ENCODE assay signal across 17 cellular contexts in genomic region chr12:90153827-90154226, GRCh38.
DNase-seq lines count a peak whose midpoint lies in the region; ATAC-seq and TF ChIP-seq lines count a peak whose summit lies in the region.
"Had no signal": no experiment of that assay in that cellular context is flagged by ENCODE, and none has a peak within 500 bp of the region (broad histone marks: within the 10 kb centered on the region; RNA-seq: fewer than 3 reads in every experiment).

No MANE protein-coding gene starts in this region.

- peaks cover 1% of the 10 kb centered on the region for H3K4me1 Mint-ChIP-seq in activated T-helper 2 cell treated with anti-CD3 and anti-CD28 coated beads, Interferon-gamma antibody, Interleukin-2, Interleukin-4, amounts not matched to agents 10 μg/mL and 5 μg/mL and 100 μg/mL, durations not matched to agents 14 hours and 24 hours and 36 hours (ENCODE audit: low read depth)
- no peaks in the 10 kb centered on the region for H3K4me1 Mint-ChIP-seq in activated naive CD4-positive, alpha-beta T cell treated with anti-CD3 and anti-CD28 coated beads, Interleukin-2, amount 10 ng/mL, durations not matched to agents 7 days and 5 days
- H3K4me1 Mint-ChIP-seq: B cell had no signal

- TF ChIP-seq POLR2A in esophagus muscularis mucosa (IDR thresholded peaks at IDR 0.05; ENCODE audit: low read depth), result no peak

- H3K27me3 Mint-ChIP-seq in activated T-helper 2 cell treated with anti-CD3 and anti-CD28 coated beads, Interferon-gamma antibody, Interleukin-2, Interleukin-4, amounts not matched to agents 10 μg/mL and 5 μg/mL and 100 μg/mL, durations not matched to agents 14 hours and 24 hours and 36 hours (ENCODE audit: low read depth), result no peaks in the 10 kb centered on the region
- no peaks in the 10 kb centered on the region for H3K27me3 Mint-ChIP-seq in activated naive CD4-positive, alpha-beta T cell treated with anti-CD3 and anti-CD28 coated beads, Interleukin-2, amount 10 ng/mL, durations not matched to agents 7 days and 5 days
- H3K27me3 Mint-ChIP-seq: CD4-positive, alpha-beta T cell had no signal

- intact Hi-C loops in activated T-helper 2 cell treated with anti-CD3 and anti-CD28 coated beads, Interferon-gamma antibody, Interleukin-2, Interleukin-4, amounts not matched to agents 10 μg/mL and 5 μg/mL and 100 μg/mL, durations not matched to agents 14 hours and 24 hours and 36 hours (cut with micrococcal nuclease), result no loop called here
- intact Hi-C loops in esophagus muscularis mucosa (cut with DNase I), result no loop called here

- H3K4me2 ChIP-seq in DND-41 (ENCODE audit: insufficient read depth, low read length) (peak overlapping the region; percentile 54), trophoblast cell (ENCODE audit: low read length) (no peak overlapping the region)
- H3K4me2 ChIP-seq: GM23338 had no signal

- no peak for TF ChIP-seq CTCF in DND-41 (IDR thresholded peaks at IDR 0.05; ENCODE audit: borderline replicate concordance, extremely low read depth, low read length, poor library complexity, severe bottlenecking)
- TF ChIP-seq CTCF in HL-60 (IDR thresholded peaks at IDR 0.05; ENCODE audit: insufficient read depth, low read length), result no peak
- no peak for TF ChIP-seq CTCF in esophagus muscularis mucosa (IDR thresholded peaks at IDR 0.05)

- H3K4me3 Mint-ChIP-seq in activated T-helper 2 cell treated with anti-CD3 and anti-CD28 coated beads, Interferon-gamma antibody, Interleukin-2, Interleukin-4, amounts not matched to agents 10 μg/mL and 5 μg/mL and 100 μg/mL, durations not matched to agents 14 hours and 24 hours and 36 hours (ENCODE audit: low read depth), result no peak overlapping the region
- H3K4me3 Mint-ChIP-seq in activated naive CD4-positive, alpha-beta T cell treated with anti-CD3 and anti-CD28 coated beads, Interleukin-2, amount 10 ng/mL, durations not matched to agents 7 days and 5 days, result no peak overlapping the region
- H3K4me3 Mint-ChIP-seq: B cell; CD4-positive, alpha-beta T cell; GM23338; HFFc6 had no signal

- no peak overlapping the region for H4K91ac ChIP-seq in trophoblast cell (ENCODE audit: low read depth, low read length)

- no peak overlapping the region for H2BK120ac ChIP-seq in trophoblast cell (ENCODE audit: insufficient read depth, low read length, poor library complexity)

- H3K27ac ChIP-seq in DND-41 (ENCODE audit: low read length) (peak overlapping the region; percentile 94), HL-60 (replicated peaks) (peak overlapping the region; percentile 43), SJCRH30 (peak overlapping the region; percentile 86), trophoblast cell (ENCODE audit: low read depth, low read length) (peak overlapping the region; percentile 9), esophagus muscularis mucosa (replicated peaks in 1 of 4) (no peak overlapping the region)
- H3K27ac ChIP-seq: C4-2B had no signal

- no CpG with 5 or more reads among the region's 5 CpGs for WGBS in trophoblast cell (ENCODE audit: extremely low coverage, insufficient coverage, insufficient read length)
- 95% methylated on average over 5 of the region's 5 CpGs for WGBS in esophagus muscularis mucosa

- H3K79me1 ChIP-seq in trophoblast cell (ENCODE audit: low read length), result peaks cover 10% of the 10 kb centered on the region

- H3K36me3 Mint-ChIP-seq in activated T-helper 2 cell treated with anti-CD3 and anti-CD28 coated beads, Interferon-gamma antibody, Interleukin-2, Interleukin-4, amounts not matched to agents 10 μg/mL and 5 μg/mL and 100 μg/mL, durations not matched to agents 14 hours and 24 hours and 36 hours (ENCODE audit: low read depth), result no peaks in the 10 kb centered on the region
- no peaks in the 10 kb centered on the region for H3K36me3 Mint-ChIP-seq in activated naive CD4-positive, alpha-beta T cell treated with anti-CD3 and anti-CD28 coated beads, Interleukin-2, amount 10 ng/mL, durations not matched to agents 7 days and 5 days

- H3K79me2 ChIP-seq in DND-41 (ENCODE audit: insufficient read depth, low read length) (no peaks in the 10 kb centered on the region), trophoblast cell (ENCODE audit: control insufficient read depth, insufficient read depth, low read length, poor library complexity) (no peaks in the 10 kb centered on the region)

- H3K23ac ChIP-seq in trophoblast cell (ENCODE audit: low read length), result no peak overlapping the region

- H2AK5ac ChIP-seq in trophoblast cell (ENCODE audit: low read length), result no peak overlapping the region

- H3K27ac Mint-ChIP-seq in activated T-helper 2 cell treated with anti-CD3 and anti-CD28 coated beads, Interferon-gamma antibody, Interleukin-2, Interleukin-4, amounts not matched to agents 10 μg/mL and 5 μg/mL and 100 μg/mL, durations not matched to agents 14 hours and 24 hours and 36 hours, result no peak overlapping the region
- no peak overlapping the region for H3K27ac Mint-ChIP-seq in activated naive CD4-positive, alpha-beta T cell treated with anti-CD3 and anti-CD28 coated beads, Interleukin-2, amount 10 ng/mL, durations not matched to agents 7 days and 5 days
- H3K27ac Mint-ChIP-seq: B cell; CD4-positive, alpha-beta T cell; GM23338; HFFc6 had no signal

- H2BK12ac ChIP-seq in trophoblast cell (ENCODE audit: low read length), result peak overlapping the region; percentile 41

- peak overlapping the region; percentile 7 for H2BK5ac ChIP-seq in trophoblast cell (ENCODE audit: low read depth, low read length, poor library complexity)

- H4K8ac ChIP-seq in trophoblast cell (ENCODE audit: low read depth, low read length), result no peak overlapping the region

- no peak overlapping the region for H3K14ac ChIP-seq in trophoblast cell (ENCODE audit: low read length)

- H3K18ac ChIP-seq in trophoblast cell (ENCODE audit: low read length), result no peak overlapping the region

- CTCF ChIA-PET in activated naive CD4-positive, alpha-beta T cell treated with anti-CD3 and anti-CD28 coated beads, Interleukin-2, amount 10 ng/mL, durations not matched to agents 7 days and 5 days (lab: Charles Lee), result no interaction called here

- no peak for ATAC-seq in DND-41 (ENCODE audit: insufficient read depth, low read depth)
- no peak for ATAC-seq in activated CD4-positive, CD25-positive, alpha-beta regulatory T cell treated with anti-CD3 and anti-CD28 coated beads, Interleukin-2, amount 50 U/mL, for 24 hours
- ATAC-seq: GM23338 had no signal

- H3K36me3 ChIP-seq in DND-41 (ENCODE audit: insufficient read depth, low read length) (no peaks in the 10 kb centered on the region), SJCRH30 (no peaks in the 10 kb centered on the region), trophoblast cell (ENCODE audit: control insufficient read depth in 1 of 2, insufficient read depth in 2 of 2, low read length in 2 of 2) (no peaks in the 10 kb centered on the region), esophagus muscularis mucosa (no peaks in the 10 kb centered on the region)

- H3K27me3 ChIP-seq in DND-41 (ENCODE audit: insufficient read depth, low read length, poor library complexity) (no peaks in the 10 kb centered on the region), HL-60 (ENCODE audit: insufficient read depth, poor library complexity, severe bottlenecking) (no peaks in the 10 kb centered on the region), SJCRH30 (no peaks in the 10 kb centered on the region), trophoblast cell (ENCODE audit: insufficient read depth, low read length) (no peaks in the 10 kb centered on the region), esophagus muscularis mucosa (no peaks in the 10 kb centered on the region)

- DNase-seq in DND-41, result no peak
- DNase-seq in HL-60 (ENCODE audit: low read depth in 1 of 2, low spot score in 1 of 2), result no peak
- peak; percentile 54 to 76 for DNase-seq in SJCRH30
- no peak for DNase-seq in trophoblast cell
- DNase-seq in activated T-helper 2 cell treated with anti-CD3 and anti-CD28 coated beads, Interferon-gamma antibody, Interleukin-2, Interleukin-4, amounts not matched to agents 10 μg/mL and 5 μg/mL and 100 μg/mL, durations not matched to agents 14 hours and 24 hours and 36 hours (ENCODE audit: low spot score), result no peak
- DNase-seq in esophagus muscularis mucosa (ENCODE audit: extremely low spot score), result no peak
- DNase-seq in activated naive CD4-positive, alpha-beta T cell treated with anti-CD3 and anti-CD28 coated beads, Interleukin-2, amount 10 ng/mL, durations not matched to agents 7 days and 5 days, result no peak
- DNase-seq: CD4-positive, alpha-beta T cell; DMS79 treated with DMSO at 0.1 percent for 48 hours; HCEC 1CT; Karpas-422 had no signal

- no peak overlapping the region for H3K4ac ChIP-seq in trophoblast cell (ENCODE audit: low read depth, low read length)

- peaks cover 28% of the 10 kb centered on the region for H3K4me1 ChIP-seq in DND-41 (ENCODE audit: insufficient read depth, low read length)
- H3K4me1 ChIP-seq in SJCRH30, result peaks cover 27% of the 10 kb centered on the region
- H3K4me1 ChIP-seq in trophoblast cell (ENCODE audit: control insufficient read depth in 1 of 2, insufficient read depth in 2 of 2, low read length in 2 of 2), result peaks cover 7 to 13% of the 10 kb centered on the region in 2 experiments
- H3K4me1 ChIP-seq in esophagus muscularis mucosa, result no peaks in the 10 kb centered on the region
- H3K4me1 ChIP-seq: Caco-2 had no signal

- H3K9me3 Mint-ChIP-seq in activated T-helper 2 cell treated with anti-CD3 and anti-CD28 coated beads, Interferon-gamma antibody, Interleukin-2, Interleukin-4, amounts not matched to agents 10 μg/mL and 5 μg/mL and 100 μg/mL, durations not matched to agents 14 hours and 24 hours and 36 hours, result no peaks in the 10 kb centered on the region
- H3K9me3 Mint-ChIP-seq in activated naive CD4-positive, alpha-beta T cell treated with anti-CD3 and anti-CD28 coated beads, Interleukin-2, amount 10 ng/mL, durations not matched to agents 7 days and 5 days, result no peaks in the 10 kb centered on the region
- H3K9me3 Mint-ChIP-seq: CD4-positive, alpha-beta T cell; GM23338; HFFc6 had no signal

- H2AFZ ChIP-seq in DND-41 (ENCODE audit: low read depth, low read length) (peak overlapping the region; percentile 62; the same call in 1 of the 2 replicates), trophoblast cell (ENCODE audit: insufficient read depth, low read length, poor library complexity) (no peak overlapping the region)
- H2AFZ ChIP-seq: GM23338 had no signal

- H3K9ac ChIP-seq in DND-41 (ENCODE audit: low read depth, low read length), result peak overlapping the region; percentile 44
- H3K9ac ChIP-seq in trophoblast cell (ENCODE audit: low read length), result no peak overlapping the region

- H3K4me3 ChIP-seq in DND-41 (ENCODE audit: low read depth in 1 of 2, low read length in 2 of 2) (no peak overlapping the region), HL-60 (replicated peaks; ENCODE audit: insufficient read depth, low read length) (no peak overlapping the region), SJCRH30 (no peak overlapping the region), trophoblast cell (ENCODE audit: low read depth, low read length) (no peak overlapping the region), esophagus muscularis mucosa (no peak overlapping the region)
- H3K4me3 ChIP-seq: GM23338 had no signal

- no peak overlapping the region for H4K12ac ChIP-seq in trophoblast cell (ENCODE audit: low read depth, low read length)

- H4K20me1 ChIP-seq in DND-41 (ENCODE audit: insufficient read depth, low read length), result no peaks in the 10 kb centered on the region

- no peaks in the 10 kb centered on the region for H3K9me3 ChIP-seq in DND-41 (ENCODE audit: insufficient read depth, low read length, severe bottlenecking)
- H3K9me3 ChIP-seq in SJCRH30 (replicated peaks), result peaks cover 9% of the 10 kb centered on the region; the same call in 1 of the 2 replicates
- no peaks in the 10 kb centered on the region for H3K9me3 ChIP-seq in trophoblast cell (ENCODE audit: insufficient read depth, low read depth, low read length)
- no peaks in the 10 kb centered on the region for H3K9me3 ChIP-seq in esophagus muscularis mucosa
- H3K9me3 ChIP-seq: Caco-2 had no signal

- no peak for TF ChIP-seq EP300 in esophagus muscularis mucosa (IDR thresholded peaks at IDR 0.05)

Comparison
In these comparisons a context has a peak if more than half of its experiments do, and no peak if none do; other contexts are left out.
1. DNase-seq: peak in SJCRH30 (2 of 2); none in DND-41 (single experiment), HL-60 (0 of 2), trophoblast cell (0 of 2), activated T-helper 2 cell treated with anti-CD3 and anti-CD28 coated beads, Interferon-gamma antibody, Interleukin-2, Interleukin-4, amounts not matched to agents 10 μg/mL and 5 μg/mL and 100 μg/mL, durations not matched to agents 14 hours and 24 hours and 36 hours (single experiment), esophagus muscularis mucosa (single experiment) and activated naive CD4-positive, alpha-beta T cell treated with anti-CD3 and anti-CD28 coated beads, Interleukin-2, amount 10 ng/mL, durations not matched to agents 7 days and 5 days (single experiment).
2. H3K27ac ChIP-seq: peak in DND-41 (single experiment), HL-60 (single experiment), SJCRH30 (single experiment) and trophoblast cell (single experiment); none in esophagus muscularis mucosa (0 of 4).